21 cellular contexts compared by ENCODE assay signal in the genomic region with DNA sequence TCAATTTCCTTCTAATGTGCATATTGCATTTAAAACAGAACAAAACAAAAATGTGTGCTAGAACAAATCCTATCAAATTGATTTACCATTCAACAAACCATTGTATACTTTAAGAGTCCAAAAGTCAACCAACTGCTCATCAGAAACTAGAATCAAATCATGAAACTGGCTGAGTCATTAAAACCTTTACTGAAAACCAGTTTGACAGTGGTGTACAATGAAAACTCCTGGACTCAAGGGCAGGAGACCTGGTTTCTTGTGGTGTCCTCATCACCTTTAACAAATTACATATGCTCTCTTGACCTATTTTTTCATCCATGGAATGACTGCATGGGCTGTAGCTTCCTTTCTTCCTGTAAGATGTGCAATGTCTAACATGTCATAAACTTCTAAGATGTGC.
A peak's percentile ranks its signal among the peaks of the same experiment; 100 is the strongest.
DNase-seq lines count a peak whose midpoint lies in the region; ATAC-seq and TF ChIP-seq lines count a peak whose summit lies in the region.
"Had no signal": no experiment of that assay in that cellular context is flagged by ENCODE, and none has a peak within 500 bp of the region (broad histone marks: within the 10 kb centered on the region; RNA-seq: fewer than 3 reads in every experiment).

No MANE protein-coding gene starts in this region.

- H3K4me1 ChIP-seq in lower lobe of right lung = no peaks in the 10 kb centered on the region
- H3K4me1 ChIP-seq: HAP-1 had no signal

- intact Hi-C loops in lower lobe of right lung (cut with DNase I) = no loop called here

- H3K4me3 ChIP-seq in epithelial cell of esophagus (ENCODE audit: low read length) (no peak overlapping the region), lower lobe of right lung (no peak overlapping the region)
- H3K4me3 ChIP-seq: GM23338, HAP-1 had no signal

- ATAC-seq in GM18498 (IDR thresholded peaks at IDR 0.05; ENCODE audit: unreplicated experiment) = peak; percentile 48
- peak; percentile 46 for ATAC-seq in HG02798 (IDR thresholded peaks at IDR 0.05; ENCODE audit: poor library complexity, unreplicated experiment)
- ATAC-seq in lower lobe of right lung = no peak
- ATAC-seq: GM23338 had no signal

- no peaks in the 10 kb centered on the region for H3K9me3 ChIP-seq in lower lobe of right lung
- H3K9me3 ChIP-seq: HAP-1, SK-N-SH had no signal

- H3K27me3 ChIP-seq in lower lobe of right lung (ENCODE audit: low read depth) = no peaks in the 10 kb centered on the region

- no peak overlapping the region for H3K27ac ChIP-seq in lower lobe of right lung
- H3K27ac ChIP-seq: RWPE1 had no signal

- no peak for TF ChIP-seq CTCF in epithelial cell of esophagus (IDR thresholded peaks at IDR 0.05; ENCODE audit: insufficient read depth, low read depth, low read length, missing control alignments)
- no peak for TF ChIP-seq CTCF in lower lobe of right lung (IDR thresholded peaks at IDR 0.05)

- peak; percentile 12 for DNase-seq in epithelial cell of esophagus (ENCODE audit: low read depth)
- peak; percentile 4 for DNase-seq in renal cortical epithelial cell (ENCODE audit: low read depth)
- no peak for DNase-seq in germinal center (ENCODE audit: low spot score)
- no peak for DNase-seq in lower lobe of right lung
- no peak for DNase-seq in activated gamma-delta T cell treated with Interleukin-2 at 50 U/mL for 16 hours
- DNase-seq: CD4-positive, CD25-positive, alpha-beta regulatory T cell; DMS79 treated with DMSO at 0.1 percent for 48 hours; IMR-90; NCI-H1092; NCI-H1436; NCI-H1930; NCI-H2227 treated with DMSO at 0.1 percent for 48 hours; NCI-H510A; SHP77 treated with DMSO at 0.1 percent for 48 hours; SK-N-SH; T-helper 2 cell had no signal

- H3K36me3 ChIP-seq in lower lobe of right lung = no peaks in the 10 kb centered on the region
- H3K36me3 ChIP-seq: HAP-1 had no signal

Comparison
In these comparisons a context has a peak if more than half of its experiments do, and no peak if none do; other contexts are left out.
1. ATAC-seq: peak in GM18498 (single experiment) and HG02798 (single experiment); none in lower lobe of right lung (0 of 2).
2. DNase-seq: peak in epithelial cell of esophagus (single experiment) and renal cortical epithelial cell (single experiment); none in germinal center (single experiment), lower lobe of right lung (single experiment) and activated gamma-delta T cell treated with Interleukin-2 at 50 U/mL for 16 hours (single experiment).